25 cellular contexts compared by ENCODE assay signal in genomic region chr3:33331414-33331813, GRCh38. TPM values are rescaled to one million over a fixed set of nuclear protein-coding genes. Genes with fewer than 3 reads are reported as not detected.
DNase-seq lines count a peak whose midpoint lies in the region; ATAC-seq, FAIRE-seq and TF ChIP-seq lines count a peak whose summit lies in the region.
"Had no signal": no experiment of that assay in that cellular context is flagged by ENCODE, and none has a peak within 500 bp of the region (broad histone marks: within the 10 kb centered on the region; RNA-seq: fewer than 3 reads in every experiment).

No MANE protein-coding gene starts in this region.

- TF ChIP-seq CTCF in AG09319 (IDR thresholded peaks at IDR 0.05; ENCODE audit: low read depth, low read length): no peak
- TF ChIP-seq CTCF in IMR-90 (conservative IDR thresholded peaks at IDR 0.05; ENCODE audit: low read depth, low read length): no peak
- no peak for TF ChIP-seq CTCF in nephron progenitor cell (IDR thresholded peaks at IDR 0.05)

- H4K5ac ChIP-seq in IMR-90 (ENCODE audit: low read depth, low read length): no peak overlapping the region

- H3K4ac ChIP-seq in IMR-90 (ENCODE audit: low read depth, low read length): no peak overlapping the region

- no peak overlapping the region for H4K8ac ChIP-seq in IMR-90 (ENCODE audit: low read depth in 2 of 2, low read length in 2 of 2)

- H3K4me1 Mint-ChIP-seq in nephron progenitor cell: no peaks in the 10 kb centered on the region
- H3K4me1 Mint-ChIP-seq in activated T-helper 1 cell treated with anti-CD3 and anti-CD28 coated beads, Interleukin-12 subunit alpha, Interleukin-12 subunit beta, Interleukin-2, Interleukin-4 antibody, amounts not matched to agents 30 ng/mL and 10 ng/mL and 1 ng/mL, durations not matched to agents 14 hours and 24 hours and 36 hours (ENCODE audit: low read depth): no peaks in the 10 kb centered on the region
- H3K4me1 Mint-ChIP-seq: central memory CD8-positive, alpha-beta T cell; IgD-negative memory B cell; neural crest cell had no signal

- WGBS in IMR-90 (ENCODE audit: extremely low coverage in 2 of 2, insufficient read length in 1 of 2), 2 experiments: no CpG with 5 or more reads among the region's 2 CpGs

- H2BK15ac ChIP-seq in IMR-90 (ENCODE audit: low read depth, low read length): no peak overlapping the region

- no peak overlapping the region for H3K9ac ChIP-seq in IMR-90 (ENCODE audit: low read depth, low read length)

- H3K27me3 ChIP-seq in IMR-90 (ENCODE audit: control insufficient read depth, insufficient read depth, low read length): no peaks in the 10 kb centered on the region

- TF ChIP-seq POLR2A in IMR-90 (IDR thresholded peaks at IDR 0.05; ENCODE audit: low read depth, low read length) (no peak), GM12891 (IDR thresholded peaks at IDR 0.05; ENCODE audit: low read depth, low read length) (no peak)

- POLR2A ChIA-PET in IMR-90 (lab: Charles Lee; ENCODE audit: unreplicated experiment): interaction anchor here (0.6 kb wide), 1 partner anchor 185 kb away, joined by 3 read pairs; no protein-coding TSS in a partner anchor

- no peaks in the 10 kb centered on the region for H3K9me1 ChIP-seq in IMR-90 (ENCODE audit: insufficient read depth, low read length)

- CTCF ChIA-PET in IMR-90 (lab: Yijun Ruan, JAX): interaction anchor here (0.5 kb wide), 1 partner anchor 617 kb away, joined by 3 read pairs; no protein-coding TSS in a partner anchor

- no peaks in the 10 kb centered on the region for H3K27me3 Mint-ChIP-seq in nephron progenitor cell (ENCODE audit: low read depth, poor library complexity)
- H3K27me3 Mint-ChIP-seq in activated T-helper 1 cell treated with anti-CD3 and anti-CD28 coated beads, Interleukin-12 subunit alpha, Interleukin-12 subunit beta, Interleukin-2, Interleukin-4 antibody, amounts not matched to agents 30 ng/mL and 10 ng/mL and 1 ng/mL, durations not matched to agents 14 hours and 24 hours and 36 hours (ENCODE audit: insufficient read depth): peaks cover 13% of the 10 kb centered on the region

- H3K4me1 ChIP-seq in IMR-90 (ENCODE audit: control insufficient read depth, insufficient read depth, low read length): peaks cover 2% of the 10 kb centered on the region; the same call in 1 of the 2 replicates
- H3K4me1 ChIP-seq: A549 had no signal

- H4K20me1 ChIP-seq in IMR-90 (ENCODE audit: insufficient read depth, low read length): no peaks in the 10 kb centered on the region

- H2BK5ac ChIP-seq in IMR-90 (ENCODE audit: low read depth, low read length, poor library complexity, severe bottlenecking): no peak overlapping the region

- no peak overlapping the region for H2AK9ac ChIP-seq in IMR-90 (replicated peaks; ENCODE audit: low read depth, low read length, poor library complexity)

- dilution Hi-C loops in IMR-90 (cut with HindIII; ENCODE audit: low sequenced_read_pairs, unreplicated experiment): no loop called here

- no peak for TF ChIP-seq RAD21 in IMR-90 (IDR thresholded peaks at IDR 0.05; ENCODE audit: low read length)

- H3K36me3 Mint-ChIP-seq in nephron progenitor cell (ENCODE audit: low read depth): peaks cover 26% of the 10 kb centered on the region
- H3K36me3 Mint-ChIP-seq in activated T-helper 1 cell treated with anti-CD3 and anti-CD28 coated beads, Interleukin-12 subunit alpha, Interleukin-12 subunit beta, Interleukin-2, Interleukin-4 antibody, amounts not matched to agents 30 ng/mL and 10 ng/mL and 1 ng/mL, durations not matched to agents 14 hours and 24 hours and 36 hours (ENCODE audit: low read depth): no peaks in the 10 kb centered on the region

- H3K23ac ChIP-seq in IMR-90 (ENCODE audit: low read depth, low read length): no peak overlapping the region

- H3K4me3 Mint-ChIP-seq in nephron progenitor cell: no peak overlapping the region
- H3K4me3 Mint-ChIP-seq in activated T-helper 1 cell treated with anti-CD3 and anti-CD28 coated beads, Interleukin-12 subunit alpha, Interleukin-12 subunit beta, Interleukin-2, Interleukin-4 antibody, amounts not matched to agents 30 ng/mL and 10 ng/mL and 1 ng/mL, durations not matched to agents 14 hours and 24 hours and 36 hours: no peak overlapping the region
- H3K4me3 Mint-ChIP-seq: central memory CD8-positive, alpha-beta T cell; IgD-negative memory B cell; neural crest cell had no signal

- H2AFZ ChIP-seq in IMR-90 (replicated peaks; ENCODE audit: low read length, poor library complexity): no peak overlapping the region

- ATAC-seq in IMR-90 (ENCODE audit: low read depth) (0 out of 2 replicates have a peak, but pooled peaks have one; percentile 14), HG03565 (IDR thresholded peaks at IDR 0.05; ENCODE audit: unreplicated experiment) (no peak), left colon (no peak)
- ATAC-seq: A549 had no signal

- H3K4me3 ChIP-seq in IMR-90 (ENCODE audit: insufficient read depth, low read depth, low read length): no peak overlapping the region
- H3K4me3 ChIP-seq: A549, lung had no signal

- H3K9me3 Mint-ChIP-seq in nephron progenitor cell: peaks cover 42% of the 10 kb centered on the region
- H3K9me3 Mint-ChIP-seq in activated T-helper 1 cell treated with anti-CD3 and anti-CD28 coated beads, Interleukin-12 subunit alpha, Interleukin-12 subunit beta, Interleukin-2, Interleukin-4 antibody, amounts not matched to agents 30 ng/mL and 10 ng/mL and 1 ng/mL, durations not matched to agents 14 hours and 24 hours and 36 hours: peaks cover 16% of the 10 kb centered on the region
- H3K9me3 Mint-ChIP-seq: central memory CD8-positive, alpha-beta T cell had no signal

- no peaks in the 10 kb centered on the region for H3K36me3 ChIP-seq in IMR-90 (ENCODE audit: control insufficient read depth, insufficient read depth, low read length)

- no peak overlapping the region for H2BK20ac ChIP-seq in IMR-90 (ENCODE audit: low read depth, low read length)

- no peak for FAIRE-seq in GM12891 (lab: Jason Lieb, UNC)
- FAIRE-seq: A549, keratinocyte, small intestine had no signal

- no peak overlapping the region for H2BK120ac ChIP-seq in IMR-90 (ENCODE audit: low read depth, low read length)

- H3K27ac ChIP-seq in IMR-90 (ENCODE audit: insufficient read depth, low read length): no peak overlapping the region
- H3K27ac ChIP-seq: A549, epithelial cell of prostate had no signal

- no peak overlapping the region for H3K18ac ChIP-seq in IMR-90 (ENCODE audit: low read depth, low read length)

- H3K9me3 ChIP-seq in IMR-90 (ENCODE audit: control insufficient read depth, insufficient read depth, low read length): peaks cover 4% of the 10 kb centered on the region

- peak overlapping the region; percentile 1 for H3K27ac Mint-ChIP-seq in nephron progenitor cell
- H3K27ac Mint-ChIP-seq in activated T-helper 1 cell treated with anti-CD3 and anti-CD28 coated beads, Interleukin-12 subunit alpha, Interleukin-12 subunit beta, Interleukin-2, Interleukin-4 antibody, amounts not matched to agents 30 ng/mL and 10 ng/mL and 1 ng/mL, durations not matched to agents 14 hours and 24 hours and 36 hours: no peak overlapping the region
- H3K27ac Mint-ChIP-seq: IgD-negative memory B cell had no signal

- no peak overlapping the region for H4K91ac ChIP-seq in IMR-90 (ENCODE audit: insufficient read depth, low read depth, low read length)

- no peak overlapping the region for H3K56ac ChIP-seq in IMR-90 (ENCODE audit: extremely low read depth, insufficient read depth, low read length)

- intact Hi-C loops in IMR-90 (cut with micrococcal nuclease) (loop anchor here (10.0 kb wide), 1 partner anchor 47 kb away; no protein-coding TSS in a partner anchor), left colon (cut with DNase I, micrococcal nuclease) (no loop called here)
- intact Hi-C loops in activated T-helper 1 cell treated with anti-CD3 and anti-CD28 coated beads, Interleukin-12 subunit alpha, Interleukin-12 subunit beta, Interleukin-2, Interleukin-4 antibody, amounts not matched to agents 30 ng/mL and 10 ng/mL and 1 ng/mL, durations not matched to agents 14 hours and 24 hours and 36 hours (cut with micrococcal nuclease): no loop called here

- H3K79me1 ChIP-seq in IMR-90 (ENCODE audit: low read depth in 1 of 2, low read length in 2 of 2): no peaks in the 10 kb centered on the region; a peak in 1 of 4 replicates

- in situ Hi-C loops in IMR-90 (cut with MboI; ENCODE audit: low sequenced_read_pairs): no loop called here

- DNase-seq in AG09319 (ENCODE audit: extremely low read depth, low read depth): peak; percentile 25
- DNase-seq in IMR-90: peak; percentile 46
- peak; percentile 64 for DNase-seq in dedifferentiated amniotic fluid mesenchymal stem cell (ENCODE audit: extremely low spot score)
- no peak for DNase-seq in nephron progenitor cell
- no peak for DNase-seq in activated T-helper 1 cell treated with anti-CD3 and anti-CD28 coated beads, Interleukin-12 subunit alpha, Interleukin-12 subunit beta, Interleukin-2, Interleukin-4 antibody, amounts not matched to agents 30 ng/mL and 10 ng/mL and 1 ng/mL, durations not matched to agents 14 hours and 24 hours and 36 hours (ENCODE audit: low spot score)
- no peak for DNase-seq in left colon
- DNase-seq in GM12891 (ENCODE audit: insufficient read length, low spot score): no peak
- DNase-seq: activated CD4-positive, alpha-beta T cell treated with anti-CD3 and anti-CD28 coated beads, Interleukin-2, amount 50 U/mL, for 1 hour; activated naive CD4-positive, alpha-beta T cell treated with anti-CD3 and anti-CD28 coated beads, Interleukin-2, amount 50 U/mL, for 16 hours; aorta; NCI-H1105; NCI-H2029; NCI-H345; posterior cingulate gyrus; small intestine; stimulated activated CD4-positive, alpha-beta T cell treated with anti-CD3 and anti-CD28 coated beads, Interleukin-1b, Interleukin-23, amount 100 ng/mL, for 48 hours; T1000 had no signal

- BruUV-seq in IMR-90 (replicated peaks; lab: Mats Ljungman, UMichigan): no TSS peak

- no peak overlapping the region for H3K14ac ChIP-seq in IMR-90 (replicated peaks; ENCODE audit: low read depth, low read length)

- no peak overlapping the region for H3K4me2 ChIP-seq in IMR-90 (ENCODE audit: low read depth, low read length)
- H3K4me2 ChIP-seq: A549 had no signal

- no peak overlapping the region for H2AK5ac ChIP-seq in IMR-90 (ENCODE audit: low read depth, low read length)

TF ChIP-seq in IMR-90, 13 proteins besides CTCF, POLR2A, EP300 and RAD21 (continues in another document):
- TF ChIP-seq CEBPB (IDR thresholded peaks at IDR 0.05; ENCODE audit: low read depth, low read length) (no peak), FOS (IDR thresholded peaks at IDR 0.05; ENCODE audit: low read depth, low read length) (no peak)

TF ChIP-seq in GM12891, 5 proteins besides CTCF, POLR2A, EP300 and RAD21 (continues in another document):
- TF ChIP-seq POLR2AphosphoS5 (IDR thresholded peaks at IDR 0.05; ENCODE audit: low read depth, low read length): no peak
- no peak for TF ChIP-seq POU2F2 (IDR thresholded peaks at IDR 0.05; ENCODE audit: low read depth, low read length)

RNA-seq across cellular contexts. Expression of gene FBXL2, which starts 54.2 kb away (rescaled TPM):
- total RNA-seq in IMR-90 (2012; rRNA removed) (15.6 and 21.0 TPM in 2 replicates), left colon (1 to 10 TPM in 1 of 2 donors, under 1 TPM in 1; 0.46 to 1.6 TPM)
- polyA plus RNA-seq in IMR-90 (2012; rRNA removed): 14.4 and 15.8 TPM in 2 replicates
- polyA plus RNA-seq in IMR-90 (2012; cell fraction: cytosol; rRNA removed): 12.7 and 16.1 TPM in 2 replicates
- 28.4 and 30.7 TPM in 2 replicates for polyA plus RNA-seq in IMR-90 (2012; cell fraction: nucleus; rRNA removed; ENCODE audit: low replicate concordance)
- not detected in 2 replicates for total RNA-seq in activated T-helper 1 cell treated with anti-CD3 and anti-CD28 coated beads, Interleukin-12 subunit alpha, Interleukin-12 subunit beta, Interleukin-2, Interleukin-4 antibody, amounts not matched to agents 30 ng/mL and 10 ng/mL and 1 ng/mL, durations not matched to agents 14 hours and 24 hours and 36 hours
- polyA plus RNA-seq in GM12891 (2012; ENCODE audit: low read depth, missing spikeins): 0.27 TPM
- polyA plus RNA-seq: IgD-negative memory B cell had no signal

Comparison
In these comparisons a context has a peak if more than half of its experiments do, and no peak if none do; other contexts are left out.
1. DNase-seq: peak in AG09319 (single experiment), IMR-90 (single experiment) and dedifferentiated amniotic fluid mesenchymal stem cell (single experiment); none in nephron progenitor cell (single experiment), activated T-helper 1 cell treated with anti-CD3 and anti-CD28 coated beads, Interleukin-12 subunit alpha, Interleukin-12 subunit beta, Interleukin-2, Interleukin-4 antibody, amounts not matched to agents 30 ng/mL and 10 ng/mL and 1 ng/mL, durations not matched to agents 14 hours and 24 hours and 36 hours (single experiment), left colon (0 of 2) and GM12891 (single experiment).